In the genomic region with DNA sequence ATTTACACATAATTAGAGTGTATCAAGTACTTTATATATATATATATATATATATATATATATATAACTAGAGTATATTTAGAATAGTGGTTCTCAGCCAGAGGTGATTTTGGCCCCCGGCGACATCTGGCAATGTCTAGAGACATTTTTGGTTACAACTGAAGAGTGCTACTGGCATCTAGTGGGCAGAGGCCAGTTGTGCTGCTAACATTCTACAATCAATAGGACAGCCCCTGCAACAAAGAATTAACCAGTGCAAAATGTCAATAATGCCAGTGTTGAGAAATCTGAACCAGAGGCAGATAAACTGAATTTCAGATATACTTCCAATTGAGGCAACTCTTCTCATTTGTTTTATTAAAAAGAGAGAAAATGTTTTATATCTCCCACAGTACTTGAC, we compare ENCODE assay signal across 8 cellular contexts. TPM values are rescaled to one million over a fixed set of nuclear protein-coding genes. Genes with fewer than 3 reads are reported as not detected.
DNase-seq lines count a peak whose midpoint lies in the region; ATAC-seq and TF ChIP-seq lines count a peak whose summit lies in the region.
"Had no signal": no experiment of that assay in that cellular context is flagged by ENCODE, and none has a peak within 500 bp of the region (broad histone marks: within the 10 kb centered on the region; RNA-seq: fewer than 3 reads in every experiment).

No MANE protein-coding gene starts in this region.

- TF ChIP-seq CTCF in DOHH2 (IDR thresholded peaks at IDR 0.05; ENCODE audit: low read depth, low read length, poor library complexity, severe bottlenecking) (peak; percentile 36), heart left ventricle (IDR thresholded peaks at IDR 0.05) (peak in 11 of 12 donors; percentile 29 to 58 (median 43)), thyroid gland (IDR thresholded peaks at IDR 0.05) (peak in 5 of 6 experiments; percentile 32 to 74 (median 64)), testis (IDR thresholded peaks at IDR 0.05) (no peak)

- intact Hi-C loops in activated CD4-positive, alpha-beta T cell treated with anti-CD3 and anti-CD28 coated beads, Interleukin-2, amount 10 ng/mL, durations not matched to agents 24 days and 14 days (cut with micrococcal nuclease): loop anchor here (2.0 kb wide), 1 partner anchor 253 kb away; no protein-coding TSS in a partner anchor
- intact Hi-C loops in heart left ventricle (cut with DNase I) (loop anchor here in 6 of 10 donors (5.0 kb wide), 4 partner anchors 40 to 255 kb away; a partner anchor contains a TSS), thyroid gland (cut with DNase I) (no loop called here), testis (cut with DNase I; ENCODE audit: low total_unique reads) (no loop called here)

- H3K9me2 ChIP-seq in DOHH2 (replicated peaks; ENCODE audit: control insufficient read depth, low read length): no peaks in the 10 kb centered on the region

- TF ChIP-seq POLR2A in heart left ventricle (IDR thresholded peaks at IDR 0.05) (no peak), thyroid gland (IDR thresholded peaks at IDR 0.05) (no peak), testis (IDR thresholded peaks at IDR 0.05) (no peak)

- no peak overlapping the region for H3K4me3 Mint-ChIP-seq in activated CD4-positive, alpha-beta T cell treated with anti-CD3 and anti-CD28 coated beads, Interleukin-2, amount 10 ng/mL, durations not matched to agents 24 days and 14 days
- H3K4me3 Mint-ChIP-seq: T-helper 1 cell treated with Interleukin-12 subunit alpha and Interleukin-12 subunit beta and Interleukin-4 antibody, amounts not matched to agents 30 μg/mL and 1 μg/mL, for 36 hours had no signal

- H3K27ac Mint-ChIP-seq in activated CD4-positive, alpha-beta T cell treated with anti-CD3 and anti-CD28 coated beads, Interleukin-2, amount 10 ng/mL, durations not matched to agents 24 days and 14 days: peak overlapping the region; percentile 17

- H3K4me1 Mint-ChIP-seq in activated CD4-positive, alpha-beta T cell treated with anti-CD3 and anti-CD28 coated beads, Interleukin-2, amount 10 ng/mL, durations not matched to agents 24 days and 14 days: peaks cover 26% of the 10 kb centered on the region

- H3K27me3 Mint-ChIP-seq in activated CD4-positive, alpha-beta T cell treated with anti-CD3 and anti-CD28 coated beads, Interleukin-2, amount 10 ng/mL, durations not matched to agents 24 days and 14 days: no peaks in the 10 kb centered on the region

- H3K27ac ChIP-seq in DOHH2 (ENCODE audit: low read depth, low read length) (no peak overlapping the region), heart left ventricle (no peak overlapping the region), thyroid gland (peak overlapping the region in 1 of 3 donors; percentile 37), testis (no peak overlapping the region)

- H3K4me1 ChIP-seq in DOHH2 (ENCODE audit: control insufficient read depth, low read length) (peaks cover 39% of the 10 kb centered on the region), heart left ventricle (peaks cover 0 to 33% (median 15%) of the 10 kb centered on the region in 12 donors), thyroid gland (peaks cover 9 to 16% of the 10 kb centered on the region in 2 donors), testis (no peaks in the 10 kb centered on the region)

- no peaks in the 10 kb centered on the region for H3K27me3 ChIP-seq in DOHH2 (ENCODE audit: control insufficient read depth, low read length)
- no peaks in the 10 kb centered on the region for H3K27me3 ChIP-seq in heart left ventricle
- no peaks in the 10 kb centered on the region for H3K27me3 ChIP-seq in thyroid gland
- no peaks in the 10 kb centered on the region for H3K27me3 ChIP-seq in testis

- H3F3A ChIP-seq in DOHH2 (ENCODE audit: control insufficient read depth, insufficient read depth): no peaks in the 10 kb centered on the region; the same call in 1 of the 2 replicates

- H3K9me3 Mint-ChIP-seq in activated CD4-positive, alpha-beta T cell treated with anti-CD3 and anti-CD28 coated beads, Interleukin-2, amount 10 ng/mL, durations not matched to agents 24 days and 14 days: no peaks in the 10 kb centered on the region
- H3K9me3 Mint-ChIP-seq: T-helper 1 cell treated with Interleukin-12 subunit alpha and Interleukin-12 subunit beta and Interleukin-4 antibody, amounts not matched to agents 30 μg/mL and 1 μg/mL, for 36 hours had no signal

- 22 to 31% (median 30%) methylated on average over 2 of the region's 2 CpGs for WGBS in heart left ventricle, 4 donors
- 7 to 15% methylated on average over 2 of the region's 2 CpGs for WGBS in thyroid gland, 2 donors
- WGBS in testis, 2 donors: 51 to 73% methylated on average over 2 of the region's 2 CpGs

- H3K9me3 ChIP-seq in DOHH2 (ENCODE audit: control insufficient read depth, insufficient read depth, low read length): no peaks in the 10 kb centered on the region
- no peaks in the 10 kb centered on the region for H3K9me3 ChIP-seq in heart left ventricle
- no peaks in the 10 kb centered on the region for H3K9me3 ChIP-seq in thyroid gland
- no peaks in the 10 kb centered on the region for H3K9me3 ChIP-seq in testis

- no peak overlapping the region for H3K4me2 ChIP-seq in DOHH2 (ENCODE audit: low read length)

- H4K20me1 ChIP-seq in DOHH2 (ENCODE audit: control insufficient read depth, insufficient read depth, low read depth, low read length): no peaks in the 10 kb centered on the region

- H3K36me3 ChIP-seq in DOHH2 (ENCODE audit: control insufficient read depth, low read length) (peaks cover 95% of the 10 kb centered on the region), heart left ventricle (peaks cover 0 to 84% (median 67%) of the 10 kb centered on the region in 9 donors), thyroid gland (peaks cover 5 to 15% of the 10 kb centered on the region in 2 donors), testis (ENCODE audit: low read depth, missing control alignments) (no peaks in the 10 kb centered on the region)

- H3K4me3 ChIP-seq in DOHH2 (ENCODE audit: low read length) (no peak overlapping the region), heart left ventricle (no peak overlapping the region), thyroid gland (replicated peaks in 1 of 3) (no peak overlapping the region), testis (no peak overlapping the region)

- H3K79me2 ChIP-seq in DOHH2 (ENCODE audit: control insufficient read depth, low read length): peaks cover 96% of the 10 kb centered on the region

- H3K36me3 Mint-ChIP-seq in activated CD4-positive, alpha-beta T cell treated with anti-CD3 and anti-CD28 coated beads, Interleukin-2, amount 10 ng/mL, durations not matched to agents 24 days and 14 days (ENCODE audit: low read depth): peaks cover 63% of the 10 kb centered on the region

- peak; percentile 76 for DNase-seq in activated CD4-positive, alpha-beta T cell treated with anti-CD3 and anti-CD28 coated beads, Interleukin-2, amount 10 ng/mL, durations not matched to agents 24 days and 14 days
- DNase-seq in heart left ventricle (peak in 3 of 5 donors; percentile 21 to 72 (median 50)), thyroid gland (peak; percentile 67), testis (no peak)

- ATAC-seq in GM19043 (IDR thresholded peaks at IDR 0.05; ENCODE audit: low read depth, unreplicated experiment): peak; percentile 74
- peak; percentile 40 for ATAC-seq in HG03558 (IDR thresholded peaks at IDR 0.05; ENCODE audit: extremely low read depth, unreplicated experiment)
- ATAC-seq in heart left ventricle: peak in 3 of 4 donors; percentile 84 to 86 (median 85)

RNA-seq across cellular contexts. Expression of a gene that starts 8.9 kb away (rescaled TPM):
- total RNA-seq in activated CD4-positive, alpha-beta T cell treated with anti-CD3 and anti-CD28 coated beads, Interleukin-2, amount 10 ng/mL, durations not matched to agents 24 days and 14 days: 42.6 and 43.4 TPM in 2 replicates
- 10 to 100 TPM; 12.7 to 31.3 (median 23.3) TPM for total RNA-seq in heart left ventricle
- polyA plus RNA-seq in heart left ventricle: 1 to 10 TPM; 3.4 to 9.0 TPM
- total RNA-seq in thyroid gland: 10 to 100 TPM; 31.4 to 51.7 (median 39.7) TPM
- 10 to 100 TPM; 52.9 to 66.0 TPM for total RNA-seq in testis
- 50.2 TPM for polyA plus RNA-seq in testis (ENCODE audit: insufficient read depth, low read depth, low replicate concordance)

Comparison
In these comparisons a context has a peak if more than half of its experiments do, and no peak if none do; other contexts are left out.
1. CTCF ChIP-seq: peak in DOHH2 (single experiment), heart left ventricle (11 of 12) and thyroid gland (5 of 6); none in testis (0 of 3).
2. intact Hi-C loops: an anchor here in activated CD4-positive, alpha-beta T cell treated with anti-CD3 and anti-CD28 coated beads, Interleukin-2, amount 10 ng/mL, durations not matched to agents 24 days and 14 days (2.0 kb wide) and heart left ventricle (5.0 kb wide); none called in thyroid gland and testis.
3. Peak in every context shown above with its lines, with median percentiles within 50 percentile points of each other: ATAC-seq.